8 cellular contexts compared by ENCODE assay signal in genomic region chr2:65130440-65131175, GRCh38. TPM values are rescaled to one million over a fixed set of nuclear protein-coding genes. Genes with fewer than 3 reads are reported as not detected.
A peak's percentile ranks its signal among the peaks of the same experiment; 100 is the strongest.
DNase-seq lines count a peak whose midpoint lies in the region; ATAC-seq, FAIRE-seq and TF ChIP-seq lines count a peak whose summit lies in the region.

No MANE protein-coding gene starts in this region.

- peak; percentile 26 for ATAC-seq in GM19397 (IDR thresholded peaks at IDR 0.05; ENCODE audit: unreplicated experiment)
- peak; percentile 28 for ATAC-seq in HG03442 (IDR thresholded peaks at IDR 0.05; ENCODE audit: unreplicated experiment)
- peak; percentile 40 to 60 (median 56) for ATAC-seq in pancreas

- CTCF ChIA-PET in Calu3 (lab: Charles Lee) = interaction anchor here (0.6 to 1.7 kb wide), 13 partner anchors 8 to 477 kb away, joined by 3 to 11 read pairs (median 4); partner anchors contain the start of genes CEP68 and SERTAD2

- peaks cover 18% of the 10 kb centered on the region for H3K4me1 Mint-ChIP-seq in Calu3 (ENCODE audit: low read depth, unreplicated experiment)

- peak overlapping the region; percentile 98 for H3K27ac Mint-ChIP-seq in Calu3 (ENCODE audit: unreplicated experiment)

- peak overlapping the region; percentile 16 to 89 (median 76) for H3K4me3 ChIP-seq in pancreas

- TF ChIP-seq CTCF in Calu3 (IDR thresholded peaks at IDR 0.05; ENCODE audit: unreplicated experiment) (peak; percentile 1), pancreas (IDR thresholded peaks at IDR 0.05) (peak in 1 of 4 donors; percentile 21)

- BruUV-seq in Calu3 (replicated peaks; lab: Mats Ljungman, UMichigan) = no TSS peak

- H3K27ac ChIP-seq in pancreas = peak overlapping the region; percentile 95 to 98 (median 97)

- peak overlapping the region; percentile 89 for H3K4me3 Mint-ChIP-seq in Calu3 (ENCODE audit: low read depth, unreplicated experiment)

- no peaks in the 10 kb centered on the region for H3K9me3 Mint-ChIP-seq in Calu3 (ENCODE audit: low read depth, unreplicated experiment)

- FAIRE-seq in pancreas (lab: Jason Lieb, UNC) = no peak

- peaks cover 30% of the 10 kb centered on the region for H3K36me3 Mint-ChIP-seq in Calu3 (ENCODE audit: insufficient read depth, unreplicated experiment)

- H3K9me3 ChIP-seq in pancreas = no peaks in the 10 kb centered on the region

- H3K4me1 ChIP-seq in pancreas = peaks cover 4 to 26% (median 5%) of the 10 kb centered on the region in 3 donors

- DNase-seq in Calu3 = no peak
- peak; percentile 75 for DNase-seq in SW480 (ENCODE audit: low spot score)
- DNase-seq in fibroblast of peridontal ligament (ENCODE audit: extremely low read depth) = peak; percentile 63
- DNase-seq in pancreas = no peak
- DNase-seq in activated gamma-delta T cell treated with Interleukin-2 at 50 U/mL for 16 hours = no peak
- no peak for DNase-seq in amniotic stem cell (lab: John Stamatoyannopoulos, UW)

- intact Hi-C loops in Calu3 (cut with micrococcal nuclease; ENCODE audit: unreplicated experiment) = no loop called here
- intact Hi-C loops in pancreas (cut with DNase I) = no loop called here

- no peaks in the 10 kb centered on the region for H3K36me3 ChIP-seq in pancreas

- H3K27me3 Mint-ChIP-seq in Calu3 (ENCODE audit: unreplicated experiment) = no peaks in the 10 kb centered on the region

- H3K27me3 ChIP-seq in pancreas = no peaks in the 10 kb centered on the region

- 4 to 6% methylated on average over 29 to 42 of the region's 42 CpGs for WGBS in pancreas, 2 donors

RNA-seq across cellular contexts. Expression of gene RAB1A, which starts 0.7 kb away (rescaled TPM):
- 141 and 148 TPM in 2 replicates for total RNA-seq in Calu3 (2022)
- total RNA-seq in pancreas = 10 to 100 TPM; 47.3 to 84.0 (median 69.4) TPM
- polyA plus RNA-seq in pancreas = 10 to 100 TPM; 43.1 to 70.4 TPM

Comparison
In these comparisons a context has a peak if more than half of its experiments do, and no peak if none do; other contexts are left out.
1. DNase-seq: peak in SW480 (single experiment) and fibroblast of peridontal ligament (single experiment); none in Calu3 (single experiment), pancreas (0 of 6), activated gamma-delta T cell treated with Interleukin-2 at 50 U/mL for 16 hours (single experiment) and amniotic stem cell (single experiment).
2. Peak in every context shown above with its lines, with median percentiles within 50 percentile points of each other: ATAC-seq.